8 cellular contexts compared by ENCODE assay signal in genomic region chr18:6885992-6886823, GRCh38.
DNase-seq lines count a peak whose midpoint lies in the region; ATAC-seq, FAIRE-seq and TF ChIP-seq lines count a peak whose summit lies in the region.

No MANE protein-coding gene starts in this region.

- H3K27ac Mint-ChIP-seq in type B pancreatic cell, result peak overlapping the region; percentile 92

- TF ChIP-seq CTCF in D721Med (IDR thresholded peaks at IDR 0.05; ENCODE audit: insufficient read depth, missing control alignments), result peak; percentile 87
- TF ChIP-seq CTCF in type B pancreatic cell (conservative IDR thresholded peaks at IDR 0.05), result peak; percentile 94

- H3K27me3 Mint-ChIP-seq in type B pancreatic cell, result no peaks in the 10 kb centered on the region

- peak overlapping the region; percentile 12 for H3K4me3 Mint-ChIP-seq in type B pancreatic cell

- ATAC-seq in HG02759 (IDR thresholded peaks at IDR 0.05; ENCODE audit: unreplicated experiment) (peak; percentile 44), GM21447 (IDR thresholded peaks at IDR 0.05; ENCODE audit: unreplicated experiment) (no peak)

- peak; percentile 95 for FAIRE-seq in D721Med (lab: Jason Lieb, UNC)

- DNase-seq in D721Med (ENCODE audit: insufficient read length, low spot score) (no peak), NCI-H82 treated with DMSO at 0.1 percent for 48 hours (lab: John Stamatoyannopoulos, UW; ENCODE audit: unreplicated experiment) (peak; percentile 39), cerebellum (ENCODE audit: low spot score) (peak; percentile 12), kidney glomerular epithelial cell (lab: John Stamatoyannopoulos, UW) (peak; percentile 45), type B pancreatic cell (ENCODE audit: extremely low spot score, unreplicated experiment) (no peak), NCI-H774 (lab: John Stamatoyannopoulos, UW) (no peak)

- H3K9me3 Mint-ChIP-seq in type B pancreatic cell, result peaks cover 4% of the 10 kb centered on the region

- peaks cover 34% of the 10 kb centered on the region for H3K36me3 Mint-ChIP-seq in type B pancreatic cell

- H3K4me1 Mint-ChIP-seq in type B pancreatic cell (ENCODE audit: unreplicated experiment), result peaks cover 35% of the 10 kb centered on the region

Comparison
In these comparisons a context has a peak if more than half of its experiments do, and no peak if none do; other contexts are left out.
1. DNase-seq: peak in NCI-H82 treated with DMSO at 0.1 percent for 48 hours (single experiment), cerebellum (single experiment) and kidney glomerular epithelial cell (single experiment); none in D721Med (single experiment), type B pancreatic cell (single experiment) and NCI-H774 (single experiment).